15 cellular contexts compared by ENCODE assay signal in the genomic region with DNA sequence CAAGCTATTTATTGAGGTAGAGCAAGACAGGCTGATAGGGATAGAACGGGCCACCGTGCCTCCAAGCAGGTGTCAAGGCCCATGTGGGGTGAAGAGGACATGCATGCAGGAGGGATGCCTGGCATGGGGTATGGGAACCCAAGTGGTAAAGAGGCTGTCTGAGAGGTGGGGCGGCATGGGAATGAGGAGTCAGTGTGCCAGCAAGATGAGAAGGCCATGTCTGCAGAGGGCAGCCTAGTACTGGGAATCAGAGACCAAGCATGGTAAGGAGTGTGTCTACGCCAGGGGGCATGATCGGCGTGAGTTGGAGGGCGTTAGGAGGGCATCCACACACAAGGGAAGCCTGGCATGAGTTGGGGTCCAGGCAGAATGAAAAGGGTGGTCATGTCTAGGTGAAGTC.
A peak's percentile ranks its signal among the peaks of the same experiment; 100 is the strongest.
DNase-seq lines count a peak whose midpoint lies in the region; ATAC-seq, FAIRE-seq and TF ChIP-seq lines count a peak whose summit lies in the region.
"Had no signal": no experiment of that assay in that cellular context is flagged by ENCODE, and none has a peak within 500 bp of the region (broad histone marks: within the 10 kb centered on the region; RNA-seq: fewer than 3 reads in every experiment).

No MANE protein-coding gene starts in this region.

- DNase-seq in DMS 273 (lab: John Stamatoyannopoulos, UW; ENCODE audit: unreplicated experiment) (peak; percentile 35), DMS 273 treated with DMSO at 0.1 percent for 48 hours (lab: John Stamatoyannopoulos, UW) (no peak), NB4 (ENCODE audit: low read depth) (peak; percentile 4), H1 (ENCODE audit: low read depth in 1 of 2, low spot score in 2 of 2) (no peak), putamen (ENCODE audit: low spot score) (peak; percentile 50), progenitor cell of endocrine pancreas (ENCODE audit: low spot score, unreplicated experiment) (no peak)
- DNase-seq: 8988T; adrenal gland; NCI-H1092; NCI-H2227 treated with DMSO at 0.1 percent for 48 hours; stimulated activated CD4-positive, alpha-beta T cell treated with anti-CD3 and anti-CD28 coated beads, Interleukin-12 subunit alpha, Interleukin-12 subunit beta, amount 100 ng/mL, for 4 hours had no signal

- peaks cover 0 to 6% (median 4%) of the 10 kb centered on the region in 4 experiments; a peak in 4 of 7 replicates for H3K4me1 ChIP-seq in H1 (replicated peaks in 1 of 4; ENCODE audit: control insufficient read depth in 3 of 4, insufficient read depth in 4 of 4, low read length in 3 of 4)
- H3K4me1 ChIP-seq: adrenal gland had no signal

- H4K8ac ChIP-seq in H1 (ENCODE audit: extremely low read depth, insufficient read depth, low read length), result peak overlapping the region; percentile 53; the same call in 1 of the 2 replicates

- no peak overlapping the region for H2AFZ ChIP-seq in H1 (ENCODE audit: low read length)

- peaks cover 4% of the 10 kb centered on the region for H3K9me3 Mint-ChIP-seq in progenitor cell of endocrine pancreas (ENCODE audit: low read depth)
- H3K9me3 Mint-ChIP-seq: activated T-helper 2 cell treated with anti-CD3 and anti-CD28 coated beads, Interferon-gamma antibody, Interleukin-2, Interleukin-4, amounts not matched to agents 10 μg/mL and 5 μg/mL and 100 μg/mL, durations not matched to agents 14 hours and 24 hours and 36 hours had no signal

- CTCF ChIA-PET in H1 (lab: Charles Lee; ENCODE audit: partially characterized antibody), result interaction anchor here (0.6 to 1.5 kb wide), 2 partner anchors 361 to 687 kb away, joined by 3 to 4 read pairs; no protein-coding TSS in a partner anchor

- H3K36me3 Mint-ChIP-seq in progenitor cell of endocrine pancreas (ENCODE audit: insufficient read depth), result no peaks in the 10 kb centered on the region

- H3K27ac Mint-ChIP-seq in progenitor cell of endocrine pancreas, result no peak overlapping the region
- H3K27ac Mint-ChIP-seq: activated T-helper 2 cell treated with anti-CD3 and anti-CD28 coated beads, Interferon-gamma antibody, Interleukin-2, Interleukin-4, amounts not matched to agents 10 μg/mL and 5 μg/mL and 100 μg/mL, durations not matched to agents 14 hours and 24 hours and 36 hours had no signal

- H4K5ac ChIP-seq in H1 (ENCODE audit: insufficient read length, low read depth, low read length), result no peak overlapping the region

- no peak overlapping the region for H3K9ac ChIP-seq in H1 (replicated peaks in 1 of 4; ENCODE audit: extremely low read depth in 1 of 4, low read depth in 3 of 4, low read length in 3 of 4)

- H2BK20ac ChIP-seq in H1 (ENCODE audit: low read length), result 0 out of 2 replicates have a peak overlapping the region, but pooled peaks have one; percentile 27

- WGBS in H1 (ENCODE audit: extremely low coverage in 1 of 2, insufficient coverage in 1 of 2, insufficient read length in 1 of 2, insufficient replicate concordance in 2 of 2, low coverage in 1 of 2, low lambda C conversion rate in 2 of 2, missing lambda C conversion rate in 1 of 2), 2 experiments, result 78% methylated on average over 7 of the region's 7 CpGs; no CpG with 5 or more reads in 1 of the 2 experiments

- ATAC-seq in HG03457 (IDR thresholded peaks at IDR 0.05; ENCODE audit: unreplicated experiment), result no peak
- no peak for ATAC-seq in GM18858 (IDR thresholded peaks at IDR 0.05; ENCODE audit: unreplicated experiment)

- no peak overlapping the region for H2BK120ac ChIP-seq in H1 (replicated peaks; ENCODE audit: low read depth, low read length)

- no peak for TF ChIP-seq CTCF in NB4 (IDR thresholded peaks at IDR 0.05; ENCODE audit: low read depth, low read length)
- peak; percentile 34 to 52 (median 45); a peak in 3 of 4 replicates for TF ChIP-seq CTCF in H1 (IDR thresholded peaks at IDR 0.05; ENCODE audit: control extremely low read depth in 1 of 3, insufficient read depth in 1 of 3, low read depth in 1 of 3, low read length in 3 of 3)
- TF ChIP-seq CTCF in progenitor cell of endocrine pancreas (IDR thresholded peaks at IDR 0.05; ENCODE audit: unreplicated experiment), result no peak

- H3K27ac ChIP-seq in H1 (ENCODE audit: low read depth, low read length), result no peak overlapping the region
- H3K27ac ChIP-seq: adrenal gland, epithelial cell of prostate had no signal

- H4K91ac ChIP-seq in H1 (replicated peaks; ENCODE audit: insufficient read length, low read length), result peak overlapping the region; percentile 33

- no peak overlapping the region for H3K4ac ChIP-seq in H1 (replicated peaks; ENCODE audit: insufficient read length, low read depth, low read length)

- peak; percentile 72 to 73 for TF ChIP-seq RAD21 in H1 (IDR thresholded peaks at IDR 0.05 in 1 of 2, conservative IDR thresholded peaks at IDR 0.05 in 1 of 2; ENCODE audit: low read depth in 2 of 2, low read length in 2 of 2)

- FAIRE-seq in H1 (lab: Jason Lieb, UNC), result no peak

- H3K14ac ChIP-seq in H1 (ENCODE audit: insufficient read length), result no peak overlapping the region

- H3K79me2 ChIP-seq in H1 (ENCODE audit: control insufficient read depth in 1 of 2, insufficient read depth in 2 of 2, low read length in 2 of 2), result no peaks in the 10 kb centered on the region

- H3K18ac ChIP-seq in H1 (ENCODE audit: extremely low read depth, low read length), result no peak overlapping the region

- H3K9me3 ChIP-seq in H1 (ENCODE audit: insufficient read depth in 2 of 2, low read depth in 1 of 2, low read length in 1 of 2), result no peaks in the 10 kb centered on the region
- H3K9me3 ChIP-seq: adrenal gland had no signal

- no peak overlapping the region for H2AK5ac ChIP-seq in H1 (ENCODE audit: low read depth, low read length)

- H3K4me2 ChIP-seq in H1 (ENCODE audit: insufficient read depth in 1 of 2, low read depth in 2 of 2, low read length in 2 of 2), result no peak overlapping the region

- H4K20me1 ChIP-seq in H1 (replicated peaks in 1 of 2; ENCODE audit: control insufficient read depth in 1 of 2, insufficient read depth in 2 of 2, low read length in 2 of 2), result no peaks in the 10 kb centered on the region

- no peaks in the 10 kb centered on the region for H3K4me1 Mint-ChIP-seq in progenitor cell of endocrine pancreas (ENCODE audit: low read depth)

- H3K23me2 ChIP-seq in H1 (ENCODE audit: low read depth, low read length), result no peaks in the 10 kb centered on the region; the same call in none of the 2 replicates

- POLR2A ChIA-PET in H1 (lab: Charles Lee; ENCODE audit: partially characterized antibody), result no interaction called here

- H2BK15ac ChIP-seq in H1 (ENCODE audit: low read length), result no peak overlapping the region

- H3K27me3 Mint-ChIP-seq in progenitor cell of endocrine pancreas, result peaks cover 4% of the 10 kb centered on the region

- H3K4me3 ChIP-seq in NB4 (ENCODE audit: low read depth, low read length) (no peak overlapping the region), H1 (ENCODE audit: extremely low read depth in 1 of 4, insufficient read depth in 2 of 4, low read depth in 3 of 4, low read length in 4 of 4) (no peak overlapping the region)
- H3K4me3 ChIP-seq: adrenal gland had no signal

- H3K79me1 ChIP-seq in H1 (ENCODE audit: low read depth, low read length), result no peaks in the 10 kb centered on the region

- no peaks in the 10 kb centered on the region for H3K36me3 ChIP-seq in H1 (ENCODE audit: control insufficient read depth in 2 of 4, insufficient read depth in 4 of 4, low read length in 3 of 4)
- H3K36me3 ChIP-seq: adrenal gland had no signal

- no peak overlapping the region for H3K56ac ChIP-seq in H1 (replicated peaks; ENCODE audit: insufficient read length, low read depth, low read length)

- H3K27me3 ChIP-seq in H1 (replicated peaks in 1 of 4; ENCODE audit: control insufficient read depth in 3 of 4, extremely low read depth in 1 of 4, insufficient read depth in 3 of 4, low read length in 3 of 4), result no peaks in the 10 kb centered on the region
- H3K27me3 ChIP-seq: adrenal gland had no signal

- no peak for TF ChIP-seq EP300 in H1 (IDR thresholded peaks at IDR 0.05; ENCODE audit: borderline replicate concordance in 1 of 2, low read depth in 2 of 2, low read length in 2 of 2)

- H3K23ac ChIP-seq in H1 (ENCODE audit: insufficient read length), result no peak overlapping the region

- H2BK12ac ChIP-seq in H1 (ENCODE audit: low read depth, low read length), result peak overlapping the region; percentile 29; the same call in 1 of the 2 replicates

- H3K4me3 Mint-ChIP-seq in progenitor cell of endocrine pancreas (ENCODE audit: low read depth), result no peak overlapping the region

- H2BK5ac ChIP-seq in H1 (ENCODE audit: low read depth, low read length), result no peak overlapping the region

- TF ChIP-seq POLR2A in NB4 (IDR thresholded peaks at IDR 0.05; ENCODE audit: extremely low read depth, insufficient read length), result no peak
- no peak for TF ChIP-seq POLR2A in H1 (IDR thresholded peaks at IDR 0.05; ENCODE audit: control extremely low read depth in 1 of 2, low read depth in 2 of 2, low read length in 2 of 2)

TF ChIP-seq in H1, 55 proteins besides CTCF, POLR2A, EP300 and RAD21 (continues in another document):
- TF ChIP-seq, protein P1, sequence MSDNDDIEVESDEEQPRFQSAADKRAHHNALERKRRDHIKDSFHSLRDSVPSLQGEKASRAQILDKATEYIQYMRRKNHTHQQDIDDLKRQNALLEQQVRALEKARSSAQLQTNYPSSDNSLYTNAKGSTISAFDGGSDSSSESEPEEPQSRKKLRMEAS (IDR thresholded peaks at IDR 0.05), result peak; percentile 29; the same call in 1 of the 2 replicates

Comparison
In these comparisons a context has a peak if more than half of its experiments do, and no peak if none do; other contexts are left out.
1. DNase-seq: peak in DMS 273 (single experiment), NB4 (single experiment) and putamen (single experiment); none in DMS 273 treated with DMSO at 0.1 percent for 48 hours (single experiment), H1 (0 of 2) and progenitor cell of endocrine pancreas (single experiment).
2. CTCF ChIP-seq: peak in H1 (3 of 3); none in NB4 (single experiment) and progenitor cell of endocrine pancreas (single experiment).